In the genomic region with DNA sequence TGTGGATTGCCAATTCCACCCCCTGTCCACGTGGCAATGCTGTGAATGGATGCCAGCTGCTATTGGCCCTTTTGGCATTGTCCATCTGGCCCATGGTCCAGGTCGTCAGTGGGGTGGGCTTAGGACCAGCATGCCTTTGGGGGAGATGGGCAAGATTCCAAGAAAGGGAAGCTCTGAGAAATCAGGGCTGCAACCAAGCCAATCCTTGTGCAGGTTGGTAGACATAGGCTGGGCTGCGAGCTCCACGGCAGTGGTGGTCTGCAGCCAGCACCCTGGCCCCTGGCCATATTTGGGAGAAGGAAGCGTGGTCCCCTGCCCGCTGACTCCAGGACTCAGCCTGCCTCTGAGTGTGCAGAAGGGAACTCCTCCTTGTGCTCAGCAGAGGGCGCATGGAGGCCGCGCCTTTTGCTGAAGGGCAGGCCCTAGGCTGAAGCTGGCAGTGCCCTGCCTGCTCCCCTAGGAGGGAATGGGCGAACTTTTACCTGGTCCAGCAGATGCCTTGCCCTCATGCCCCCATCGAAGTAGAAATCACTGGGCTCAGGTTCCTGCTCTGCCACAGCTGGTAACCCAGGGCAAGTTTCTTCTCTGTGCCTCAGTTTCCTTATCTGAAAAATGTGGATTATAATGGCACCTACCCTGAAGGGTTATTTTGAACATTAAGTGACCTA, we compare ENCODE assay signal across 8 cellular contexts. TPM values are rescaled to one million over a fixed set of nuclear protein-coding genes. Genes with fewer than 3 reads are reported as not detected.
DNase-seq lines count a peak whose midpoint lies in the region; ATAC-seq and TF ChIP-seq lines count a peak whose summit lies in the region.

No MANE protein-coding gene starts in this region.

- peaks cover 10 to 26% of the 10 kb centered on the region in 2 donors for H3K4me1 ChIP-seq in thoracic aorta (ENCODE audit: control insufficient read depth in 1 of 2, low read depth in 2 of 2)

- no peak overlapping the region for H3K27ac Mint-ChIP-seq in activated CD4-positive, alpha-beta memory T cell treated with anti-CD3 and anti-CD28 coated beads for 36 hours
- H3K27ac Mint-ChIP-seq in endothelial cell (ENCODE audit: unreplicated experiment) = no peak overlapping the region

- H3K27ac ChIP-seq in thoracic aorta = no peak overlapping the region

- peaks cover 4% of the 10 kb centered on the region for H3K36me3 Mint-ChIP-seq in activated CD4-positive, alpha-beta memory T cell treated with anti-CD3 and anti-CD28 coated beads for 36 hours
- H3K36me3 Mint-ChIP-seq in endothelial cell (ENCODE audit: low read depth, unreplicated experiment) = peaks cover 10% of the 10 kb centered on the region

- peaks cover 5% of the 10 kb centered on the region for H3K27me3 ChIP-seq in thoracic aorta (replicated peaks; ENCODE audit: insufficient read depth)

- ATAC-seq in GM18909 (IDR thresholded peaks at IDR 0.05; ENCODE audit: poor library complexity, unreplicated experiment) = peak; percentile 67
- peak; percentile 64 for ATAC-seq in HG03196 (IDR thresholded peaks at IDR 0.05; ENCODE audit: unreplicated experiment)
- no peak for ATAC-seq in thoracic aorta (ENCODE audit: insufficient number of reproducible peaks, low FRiP score, low read depth)

- TF ChIP-seq CTCF in endothelial cell (IDR thresholded peaks at IDR 0.05; ENCODE audit: unreplicated experiment) (peak; percentile 50), thoracic aorta (IDR thresholded peaks at IDR 0.05) (peak; percentile 72)

- CTCF ChIA-PET in activated CD4-positive, alpha-beta memory T cell treated with anti-CD3 and anti-CD28 coated beads for 36 hours (lab: Charles Lee) = interaction anchor here (0.9 to 6.3 kb wide), 37 partner anchors 10 to 320 kb away, joined by 3 to 113 read pairs (median 5); a partner anchor contains a TSS

- peaks cover 59% of the 10 kb centered on the region for H3K27me3 Mint-ChIP-seq in activated CD4-positive, alpha-beta memory T cell treated with anti-CD3 and anti-CD28 coated beads for 36 hours
- H3K27me3 Mint-ChIP-seq in endothelial cell (ENCODE audit: unreplicated experiment) = peaks cover 21% of the 10 kb centered on the region

- POLR2A ChIA-PET in activated CD4-positive, alpha-beta memory T cell treated with anti-CD3 and anti-CD28 coated beads for 36 hours (lab: Charles Lee) = no interaction called here

- no peaks in the 10 kb centered on the region for H3K9me3 Mint-ChIP-seq in activated CD4-positive, alpha-beta memory T cell treated with anti-CD3 and anti-CD28 coated beads for 36 hours
- no peaks in the 10 kb centered on the region for H3K9me3 Mint-ChIP-seq in endothelial cell (ENCODE audit: unreplicated experiment)

- intact Hi-C loops in activated CD4-positive, alpha-beta memory T cell treated with anti-CD3 and anti-CD28 coated beads for 36 hours (cut with micrococcal nuclease) = loop anchor here (1.0 to 5.0 kb wide), 5 partner anchors 81 to 320 kb away; a partner anchor contains a TSS

- no peaks in the 10 kb centered on the region for H3K36me3 ChIP-seq in thoracic aorta

- H3K4me3 ChIP-seq in thoracic aorta = no peak overlapping the region

- H3K4me3 Mint-ChIP-seq in activated CD4-positive, alpha-beta memory T cell treated with anti-CD3 and anti-CD28 coated beads for 36 hours = no peak overlapping the region
- no peak overlapping the region for H3K4me3 Mint-ChIP-seq in endothelial cell (ENCODE audit: unreplicated experiment)

- H3K9me3 ChIP-seq in thoracic aorta = no peaks in the 10 kb centered on the region

- peaks cover 6% of the 10 kb centered on the region for H3K4me1 Mint-ChIP-seq in activated CD4-positive, alpha-beta memory T cell treated with anti-CD3 and anti-CD28 coated beads for 36 hours (ENCODE audit: low read depth)
- H3K4me1 Mint-ChIP-seq in endothelial cell (ENCODE audit: unreplicated experiment) = peaks cover 28% of the 10 kb centered on the region

- DNase-seq in CD1c-positive myeloid dendritic cell (ENCODE audit: extremely low spot score) (peak; percentile 69), NCI-H510A treated with DMSO at 0.1 percent for 48 hours (lab: John Stamatoyannopoulos, UW) (peak; percentile 57), endothelial cell (ENCODE audit: low spot score) (peak; percentile 73), mucosa of gallbladder (ENCODE audit: low spot score) (peak; percentile 67), thoracic aorta (ENCODE audit: low spot score) (no peak)
- DNase-seq in activated CD4-positive, alpha-beta memory T cell treated with anti-CD3 and anti-CD28 coated beads for 36 hours = peak; percentile 72

RNA-seq across cellular contexts. Expression of a gene that starts 5.4 kb away (rescaled TPM):
- total RNA-seq in activated CD4-positive, alpha-beta memory T cell treated with anti-CD3 and anti-CD28 coated beads for 36 hours = 1 to 10 TPM; 7.1 to 8.5 TPM
- total RNA-seq in endothelial cell (ENCODE audit: unreplicated experiment) (12.2 TPM), mucosa of gallbladder (60.3 TPM), thoracic aorta (10 to 100 TPM; 26.1 to 42.6 TPM)

RNA-seq across cellular contexts. Expression of a gene that starts 24.7 kb away (rescaled TPM):
- total RNA-seq in activated CD4-positive, alpha-beta memory T cell treated with anti-CD3 and anti-CD28 coated beads for 36 hours = not detected
- total RNA-seq in endothelial cell (ENCODE audit: unreplicated experiment) = 3.7 TPM
- total RNA-seq in mucosa of gallbladder = 0.12 TPM
- total RNA-seq in thoracic aorta = not detected
